25 cellular contexts compared by ENCODE assay signal in the genomic region with DNA sequence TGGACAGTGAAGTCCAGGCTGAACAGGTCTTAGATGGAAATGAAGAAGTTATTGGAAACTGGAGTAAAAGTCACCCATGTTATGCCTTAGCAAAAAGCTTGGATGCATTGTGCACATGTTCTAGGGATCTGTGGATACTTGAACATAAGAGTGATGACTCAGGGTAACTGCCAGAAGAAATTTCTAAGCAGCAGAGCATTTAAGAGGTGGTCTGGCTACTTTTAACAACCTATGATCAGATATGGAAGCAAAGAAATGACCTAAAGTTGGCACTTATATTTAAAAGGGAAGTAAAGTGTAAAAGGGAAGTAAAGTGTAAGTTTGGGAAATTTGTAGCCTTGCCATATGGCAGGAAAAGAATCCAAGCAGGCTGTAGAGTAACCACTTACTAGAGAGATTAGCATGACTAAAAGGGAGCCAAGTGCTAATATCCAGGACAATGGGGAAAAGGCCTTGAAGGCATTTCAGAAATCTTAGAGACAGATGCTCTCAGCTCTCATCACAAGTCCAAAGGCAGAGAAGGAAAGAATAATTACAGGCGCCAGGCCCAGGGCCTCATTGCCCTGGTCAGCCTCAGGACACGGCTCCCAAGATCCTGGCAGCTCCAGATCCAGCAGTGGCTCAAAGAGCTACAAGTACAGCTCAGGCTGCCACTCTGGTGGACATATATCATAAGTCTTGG.
DNase-seq lines count a peak whose midpoint lies in the region; ATAC-seq, FAIRE-seq and TF ChIP-seq lines count a peak whose summit lies in the region.
"Had no signal": no experiment of that assay in that cellular context is flagged by ENCODE, and none has a peak within 500 bp of the region (broad histone marks: within the 10 kb centered on the region; RNA-seq: fewer than 3 reads in every experiment).

No MANE protein-coding gene starts in this region.

- H4K8ac ChIP-seq in H9 (replicated peaks; ENCODE audit: insufficient read length, low read depth, low read length) (no peak overlapping the region), mesendoderm (ENCODE audit: low read depth, low read length) (no peak overlapping the region)

- H3K9me3 Mint-ChIP-seq in H9 = peaks cover 9 to 24% of the 10 kb centered on the region in 2 experiments; a peak in 4 of 5 replicates
- H3K9me3 Mint-ChIP-seq: activated CD4-positive, alpha-beta T cell treated with anti-CD3 and anti-CD28 coated beads, Interleukin-2, amount 10 ng/mL, durations not matched to agents 7 days and 5 days; activated naive CD4-positive, alpha-beta T cell treated with anti-CD3 and anti-CD28 coated beads for 36 hours; memory B cell; T-helper 2 cell treated with Interferon-gamma antibody and Interleukin-4, amounts not matched to agents 5 μg/mL and 100 μg/mL, for 36 hours had no signal

- no peaks in the 10 kb centered on the region for H3K36me3 ChIP-seq in bronchial epithelial cell (ENCODE audit: control insufficient read depth, insufficient read depth, low read length)
- H3K36me3 ChIP-seq in mesendoderm (ENCODE audit: control insufficient read depth, insufficient read depth, low read length) = no peaks in the 10 kb centered on the region
- H3K36me3 ChIP-seq: gastroesophageal sphincter, MG63 had no signal

- no peak overlapping the region for H3K4ac ChIP-seq in H9 (ENCODE audit: low read depth, low read length)
- no peak overlapping the region for H3K4ac ChIP-seq in mesendoderm (ENCODE audit: low read depth, low read length)

- intact Hi-C loops in left colon (cut with DNase I, micrococcal nuclease) = no loop called here

- no CpG with 5 or more reads among the region's 2 CpGs for WGBS in H9 (ENCODE audit: extremely low coverage, insufficient read length, low lambda C conversion rate)
- no CpG with 5 or more reads among the region's 2 CpGs for WGBS in mesendoderm (ENCODE audit: extremely low coverage, insufficient coverage, low lambda C conversion rate)

- H3K4me1 ChIP-seq in H9 (ENCODE audit: insufficient read depth, low read length) (peaks cover 21% of the 10 kb centered on the region; the same call in 1 of the 2 replicates), mesendoderm (ENCODE audit: control insufficient read depth, low read depth, low read length) (no peaks in the 10 kb centered on the region)
- H3K4me1 ChIP-seq: gastroesophageal sphincter had no signal

- H3T11ph ChIP-seq in H9 (ENCODE audit: low read length) = no peak overlapping the region

- H3K79me1 ChIP-seq in H9 (ENCODE audit: insufficient read depth, low read depth, low read length, poor library complexity, severe bottlenecking) = no peaks in the 10 kb centered on the region
- H3K79me1 ChIP-seq in mesendoderm (ENCODE audit: low read length) = no peaks in the 10 kb centered on the region

- H3K56ac ChIP-seq in H9 (ENCODE audit: insufficient read length, low read depth, low read length) (no peak overlapping the region), mesendoderm (ENCODE audit: low read length) (no peak overlapping the region)

- no peak overlapping the region for H3K9ac ChIP-seq in H9 (ENCODE audit: extremely low read depth, insufficient read length, low read length)
- H3K9ac ChIP-seq in mesendoderm (ENCODE audit: low read length) = no peak overlapping the region

- H3K79me2 ChIP-seq in H9 (ENCODE audit: insufficient read depth, low read length) (no peaks in the 10 kb centered on the region), mesendoderm (ENCODE audit: control insufficient read depth, insufficient read depth, low read length) (no peaks in the 10 kb centered on the region)

- H3K27me3 ChIP-seq in H9 (ENCODE audit: insufficient read depth, low read length) (no peaks in the 10 kb centered on the region), bronchial epithelial cell (ENCODE audit: control insufficient read depth, insufficient read depth, low read length) (no peaks in the 10 kb centered on the region), mesendoderm (ENCODE audit: insufficient read depth, low read length, poor library complexity) (no peaks in the 10 kb centered on the region)
- H3K27me3 ChIP-seq: gastroesophageal sphincter, MG63 had no signal

- H3K36me3 Mint-ChIP-seq in H9 (ENCODE audit: insufficient read depth in 1 of 3, low read depth in 3 of 3) = peaks cover 3 to 19% (median 16%) of the 10 kb centered on the region in 3 experiments
- H3K36me3 Mint-ChIP-seq: CD14-positive monocyte, memory B cell had no signal

- H3K27ac ChIP-seq in H9 (ENCODE audit: insufficient read length, low read depth, low read length) (peak overlapping the region; percentile 43), mesendoderm (ENCODE audit: low read depth, low read length) (no peak overlapping the region)
- H3K27ac ChIP-seq: gastroesophageal sphincter, VCaP had no signal

- H3K23ac ChIP-seq in H9 (ENCODE audit: insufficient read length, low read depth, low read length) = no peak overlapping the region
- no peak overlapping the region for H3K23ac ChIP-seq in mesendoderm (ENCODE audit: low read length)

- peak overlapping the region; percentile 85 for H2BK20ac ChIP-seq in H9 (ENCODE audit: low read depth, low read length, poor library complexity, severe bottlenecking)

- H2AK5ac ChIP-seq in H9 (ENCODE audit: insufficient read length, low read length) = no peak overlapping the region
- no peak overlapping the region for H2AK5ac ChIP-seq in mesendoderm (ENCODE audit: low read length)

- peaks cover 36 to 49% of the 10 kb centered on the region in 2 experiments for H3K4me1 Mint-ChIP-seq in H9
- H3K4me1 Mint-ChIP-seq: activated CD4-positive, alpha-beta T cell treated with anti-CD3 and anti-CD28 coated beads, Interleukin-2, amount 10 ng/mL, durations not matched to agents 7 days and 5 days; memory B cell; naive B cell had no signal

- H4K91ac ChIP-seq in H9 (ENCODE audit: insufficient read length, low read depth, low read length) = no peak overlapping the region

- no peak overlapping the region; a peak in 1 of 5 replicates for H3K4me3 Mint-ChIP-seq in H9
- H3K4me3 Mint-ChIP-seq: activated CD4-positive, alpha-beta T cell treated with anti-CD3 and anti-CD28 coated beads, Interleukin-2, amount 10 ng/mL, durations not matched to agents 7 days and 5 days; activated naive CD4-positive, alpha-beta T cell treated with anti-CD3 and anti-CD28 coated beads for 36 hours; CD14-positive monocyte; memory B cell; naive B cell; T-helper 2 cell treated with Interferon-gamma antibody and Interleukin-4, amounts not matched to agents 5 μg/mL and 100 μg/mL, for 36 hours had no signal

- H4K20me1 ChIP-seq in H9 (ENCODE audit: control insufficient read depth, insufficient read depth, insufficient read length) = no peaks in the 10 kb centered on the region

- DNase-seq in H9 (peak; percentile 74), NCI-H524 (lab: John Stamatoyannopoulos, UW) (peak; percentile 70 to 87), bronchial epithelial cell (ENCODE audit: low read depth) (peak; percentile 18), mesendoderm (peak; percentile 61), occipital lobe (lab: John Stamatoyannopoulos, UW) (no peak), left colon (no peak)
- DNase-seq: activated CD4-positive, alpha-beta T cell treated with anti-CD3 and anti-CD28 coated beads, Interleukin-2, amount 10 ng/mL, durations not matched to agents 7 days and 5 days; activated naive CD4-positive, alpha-beta T cell treated with anti-CD3 and anti-CD28 coated beads for 36 hours; central memory CD4-positive, alpha-beta T cell; dermis blood vessel endothelial cell; hypothalamus; MG63; naive B cell; NCI-H146; NCI-H2171 treated with DMSO at 0.1 percent for 48 hours; NCI-H69; stimulated activated CD4-positive, alpha-beta T cell treated with anti-CD3 and anti-CD28 coated beads, Interleukin-2, amount 100 ng/mL, for 24 hours had no signal

- TF ChIP-seq CTCF in H9 (conservative IDR thresholded peaks at IDR 0.05) (no peak), bronchial epithelial cell (IDR thresholded peaks at IDR 0.05; ENCODE audit: insufficient read depth, low read length, severe bottlenecking) (no peak)

- H3K23me2 ChIP-seq in H9 (ENCODE audit: insufficient read length, low read depth, low read length, poor library complexity, severe bottlenecking) = no peaks in the 10 kb centered on the region

- no peak overlapping the region for H3K18ac ChIP-seq in H9 (ENCODE audit: insufficient read length, low read depth, low read length)
- no peak overlapping the region for H3K18ac ChIP-seq in mesendoderm (ENCODE audit: low read length)

- H3K4me3 ChIP-seq in bronchial epithelial cell (ENCODE audit: low read depth, low read length) = no peak overlapping the region
- H3K4me3 ChIP-seq in mesendoderm (ENCODE audit: low read length) = no peak overlapping the region
- H3K4me3 ChIP-seq: gastroesophageal sphincter, MG63, smooth muscle cell had no signal

- H3K9me3 ChIP-seq in H9 (ENCODE audit: control insufficient read depth, low read depth, low read length) = peaks cover 4% of the 10 kb centered on the region
- H3K9me3 ChIP-seq: gastroesophageal sphincter, MG63 had no signal

- H3K4me2 ChIP-seq in H9 (ENCODE audit: insufficient read depth, insufficient read length, low read length) = peak overlapping the region; percentile 23
- H3K4me2 ChIP-seq in mesendoderm (ENCODE audit: low read length) = no peak overlapping the region
- H3K4me2 ChIP-seq: smooth muscle cell had no signal

- no peak overlapping the region for H2BK12ac ChIP-seq in H9 (ENCODE audit: insufficient read length, low read depth, low read length)

- no peak overlapping the region for H2BK15ac ChIP-seq in H9 (ENCODE audit: low read depth, low read length)
- H2BK15ac ChIP-seq in mesendoderm (replicated peaks; ENCODE audit: low read depth) = no peak overlapping the region

- no peak for ATAC-seq in HG02852 (IDR thresholded peaks at IDR 0.05; ENCODE audit: unreplicated experiment)
- no peak for ATAC-seq in left colon
- ATAC-seq: gastroesophageal sphincter had no signal

- FAIRE-seq in bronchial epithelial cell (lab: Jason Lieb, UNC) = no peak
- FAIRE-seq: urothelium cell line had no signal

- H3K14ac ChIP-seq in H9 (ENCODE audit: insufficient read depth, low read length) = no peak overlapping the region

- H2BK5ac ChIP-seq in H9 (ENCODE audit: insufficient read length, low read length) (no peak overlapping the region), mesendoderm (ENCODE audit: low read length) (no peak overlapping the region)

- no peak overlapping the region for H2BK120ac ChIP-seq in H9 (ENCODE audit: low read depth, low read length, poor library complexity, severe bottlenecking)
- H2BK120ac ChIP-seq in mesendoderm (ENCODE audit: low read depth, low read length) = no peak overlapping the region

- H3K27me3 Mint-ChIP-seq in H9 (ENCODE audit: low read depth) = no peaks in the 10 kb centered on the region

- peak overlapping the region; percentile 64 to 89 (median 72); a peak in 6 of 7 replicates for H3K27ac Mint-ChIP-seq in H9
- H3K27ac Mint-ChIP-seq: activated CD4-positive, alpha-beta T cell treated with anti-CD3 and anti-CD28 coated beads, Interleukin-2, amount 10 ng/mL, durations not matched to agents 7 days and 5 days; activated naive CD4-positive, alpha-beta T cell treated with anti-CD3 and anti-CD28 coated beads for 36 hours; CD14-positive monocyte; memory B cell; T-helper 2 cell treated with Interferon-gamma antibody and Interleukin-4, amounts not matched to agents 5 μg/mL and 100 μg/mL, for 36 hours had no signal

- no peak overlapping the region for H2AFZ ChIP-seq in H9 (ENCODE audit: low read length)

- H4K5ac ChIP-seq in H9 (ENCODE audit: insufficient read length, low read depth, low read length) (no peak overlapping the region), mesendoderm (ENCODE audit: low read length) (no peak overlapping the region)

Comparison
In these comparisons a context has a peak if more than half of its experiments do, and no peak if none do; other contexts are left out.
1. DNase-seq: peak in H9 (single experiment), NCI-H524 (2 of 2), bronchial epithelial cell (single experiment) and mesendoderm (single experiment); none in occipital lobe (single experiment) and left colon (0 of 2).